ENCODE assay signal across 1 cellular context in the genomic region with DNA sequence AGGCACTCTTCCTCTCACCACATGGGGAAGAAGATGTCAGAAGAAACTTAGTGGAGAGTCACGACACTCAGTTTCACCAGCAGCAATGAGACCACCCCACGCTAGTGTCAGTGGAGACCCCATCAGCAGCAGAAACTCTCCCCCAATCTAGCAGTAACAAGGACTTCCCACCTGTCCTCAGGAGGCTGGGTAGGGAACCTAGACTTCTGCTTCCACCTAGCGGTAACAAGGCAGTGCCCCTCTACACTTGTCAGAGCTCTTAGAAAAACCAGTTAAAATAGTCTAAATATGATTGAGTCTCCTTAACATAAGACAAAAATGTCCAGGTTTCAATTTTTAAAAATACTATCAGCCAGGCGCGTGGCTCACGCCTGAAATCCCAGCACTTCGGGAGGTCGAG.
TF ChIP-seq lines count a peak whose summit lies in the region.

No MANE protein-coding gene starts in this region.

TF ChIP-seq in WTC11, 78 proteins besides CTCF, POLR2A, EP300 and RAD21 (continued from another document):
- TF ChIP-seq ZNF219 (CRISPR knock-in tag; IDR thresholded peaks at IDR 0.05; ENCODE audit: borderline replicate concordance) (no peak), STAT6 (CRISPR knock-in tag; conservative IDR thresholded peaks at IDR 0.05; ENCODE audit: low read depth) (no peak), USF2 (CRISPR knock-in tag; IDR thresholded peaks at IDR 0.05) (no peak), TEAD1 (CRISPR knock-in tag; IDR thresholded peaks at IDR 0.05) (no peak), NR1H2 (CRISPR knock-in tag; IDR thresholded peaks at IDR 0.05) (no peak)
TF ChIP-seq in WTC11: peak in this region for 0.
